In the genomic region with DNA sequence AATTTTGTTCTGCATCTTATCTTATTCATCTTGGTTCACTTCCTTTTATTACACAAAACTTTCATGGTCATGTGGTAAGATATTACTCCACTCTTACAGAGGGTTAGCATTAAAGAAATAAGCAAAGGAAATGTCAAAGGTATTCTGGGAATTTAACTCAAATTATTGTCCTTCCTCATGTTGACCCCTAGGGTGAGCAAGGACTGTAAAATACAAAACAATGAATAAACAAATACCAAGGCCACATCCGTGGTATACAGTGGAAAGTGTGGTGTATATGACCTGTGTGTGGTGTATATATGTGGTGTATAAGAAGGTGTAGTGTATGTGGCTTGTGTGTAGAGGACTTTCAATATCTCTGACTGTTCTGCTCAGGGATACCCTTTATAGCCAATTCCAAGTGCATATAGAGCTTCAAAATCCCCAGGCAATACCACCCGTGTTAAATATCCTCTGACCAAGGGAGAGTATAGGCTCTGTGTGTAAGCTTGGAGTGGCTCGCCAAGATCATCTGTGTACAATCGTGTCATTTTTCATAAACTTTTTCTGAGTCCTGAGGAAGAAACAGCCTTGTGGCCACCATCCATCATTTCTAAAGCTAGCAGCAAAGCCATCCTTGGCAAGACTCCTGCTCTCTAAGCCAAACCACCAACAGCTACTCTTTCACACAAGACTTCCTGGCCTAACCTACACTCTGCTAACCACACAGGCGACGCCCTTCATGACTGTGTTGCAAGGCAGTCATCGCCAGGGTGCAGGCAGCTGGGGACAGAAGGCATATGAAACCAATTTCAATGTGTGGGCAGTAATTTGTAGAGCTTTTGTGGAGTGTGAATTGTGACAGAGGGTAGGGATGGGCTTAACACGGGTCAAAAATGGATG, we compare ENCODE assay signal across 8 cellular contexts.
DNase-seq lines count a peak whose midpoint lies in the region; ATAC-seq, FAIRE-seq and TF ChIP-seq lines count a peak whose summit lies in the region.
"Had no signal": no experiment of that assay in that cellular context is flagged by ENCODE, and none has a peak within 500 bp of the region (broad histone marks: within the 10 kb centered on the region; RNA-seq: fewer than 3 reads in every experiment).

No MANE protein-coding gene starts in this region.

- no peak for FAIRE-seq in kidney (lab: Jason Lieb, UNC)
- FAIRE-seq: colon had no signal

- no peaks in the 10 kb centered on the region for H3K27me3 ChIP-seq in RWPE2 (ENCODE audit: insufficient read depth, poor library complexity, severe bottlenecking)

- H3K9me3 ChIP-seq in RWPE2 (ENCODE audit: severe bottlenecking), result no peaks in the 10 kb centered on the region
- H3K9me3 ChIP-seq in kidney (ENCODE audit: control insufficient read depth in 1 of 2, low read length in 2 of 2), result no peaks in the 10 kb centered on the region

- H3K4me1 ChIP-seq in RWPE2 (ENCODE audit: insufficient read depth, poor library complexity, severe bottlenecking) (peaks cover 14% of the 10 kb centered on the region), kidney (ENCODE audit: control insufficient read depth in 1 of 2, insufficient read depth in 1 of 2, low read depth in 1 of 2, low read length in 2 of 2) (peaks cover 0 to 3% of the 10 kb centered on the region in 2 donors)

- no peak overlapping the region for H3K9ac ChIP-seq in kidney (ENCODE audit: low read length in 2 of 2)

- H3K27ac ChIP-seq in RWPE2 (ENCODE audit: poor library complexity, severe bottlenecking), result peak overlapping the region; percentile 41
- H3K27ac ChIP-seq in kidney (ENCODE audit: low read depth in 2 of 2, low read length in 2 of 2), result no peak overlapping the region

- no peak overlapping the region for H3K4me3 ChIP-seq in RWPE2 (ENCODE audit: severe bottlenecking)
- no peak overlapping the region for H3K4me3 ChIP-seq in kidney (ENCODE audit: low read length in 2 of 2)

- intact Hi-C loops in kidney (cut with DNase I), result no loop called here

- ATAC-seq in GM19025 (IDR thresholded peaks at IDR 0.05; ENCODE audit: low read depth, unreplicated experiment) (peak; percentile 68), HG03095 (IDR thresholded peaks at IDR 0.05; ENCODE audit: unreplicated experiment) (peak; percentile 84), RWPE2 (ENCODE audit: low read depth) (peak; percentile 95)

- no peak for TF ChIP-seq CTCF in RWPE2 (IDR thresholded peaks at IDR 0.05; ENCODE audit: poor library complexity, severe bottlenecking)
- TF ChIP-seq CTCF in kidney (IDR thresholded peaks at IDR 0.05; ENCODE audit: borderline replicate concordance, extremely low read depth, insufficient read depth), result no peak

- no peak for DNase-seq in RWPE2 (ENCODE audit: low spot score)
- DNase-seq in activated gamma-delta T cell (lab: John Stamatoyannopoulos, UW), result peak; percentile 13
- DNase-seq in kidney, result peak; percentile 78
- peak; percentile 81 for DNase-seq in stimulated activated CD8-positive, alpha-beta memory T cell treated with anti-CD3 and anti-CD28 coated beads, Interleukin-4, amount 100 ng/mL, for 48 hours
- DNase-seq in mesenteric fat pad (ENCODE audit: low spot score), result no peak

- no peaks in the 10 kb centered on the region for H3K36me3 ChIP-seq in RWPE2 (ENCODE audit: low read depth)
- no peaks in the 10 kb centered on the region for H3K36me3 ChIP-seq in kidney (ENCODE audit: control insufficient read depth in 1 of 2, insufficient read depth in 2 of 2, low read length in 2 of 2)

Comparison
In these comparisons a context has a peak if more than half of its experiments do, and no peak if none do; other contexts are left out.
1. DNase-seq: peak in activated gamma-delta T cell (single experiment), kidney (single experiment) and stimulated activated CD8-positive, alpha-beta memory T cell treated with anti-CD3 and anti-CD28 coated beads, Interleukin-4, amount 100 ng/mL, for 48 hours (single experiment); none in RWPE2 (single experiment) and mesenteric fat pad (single experiment).
2. Peak in every context shown above with its lines, with median percentiles within 50 percentile points of each other: ATAC-seq.